Comparison of ENCODE assay signal across 1 cellular context in the genomic region with DNA sequence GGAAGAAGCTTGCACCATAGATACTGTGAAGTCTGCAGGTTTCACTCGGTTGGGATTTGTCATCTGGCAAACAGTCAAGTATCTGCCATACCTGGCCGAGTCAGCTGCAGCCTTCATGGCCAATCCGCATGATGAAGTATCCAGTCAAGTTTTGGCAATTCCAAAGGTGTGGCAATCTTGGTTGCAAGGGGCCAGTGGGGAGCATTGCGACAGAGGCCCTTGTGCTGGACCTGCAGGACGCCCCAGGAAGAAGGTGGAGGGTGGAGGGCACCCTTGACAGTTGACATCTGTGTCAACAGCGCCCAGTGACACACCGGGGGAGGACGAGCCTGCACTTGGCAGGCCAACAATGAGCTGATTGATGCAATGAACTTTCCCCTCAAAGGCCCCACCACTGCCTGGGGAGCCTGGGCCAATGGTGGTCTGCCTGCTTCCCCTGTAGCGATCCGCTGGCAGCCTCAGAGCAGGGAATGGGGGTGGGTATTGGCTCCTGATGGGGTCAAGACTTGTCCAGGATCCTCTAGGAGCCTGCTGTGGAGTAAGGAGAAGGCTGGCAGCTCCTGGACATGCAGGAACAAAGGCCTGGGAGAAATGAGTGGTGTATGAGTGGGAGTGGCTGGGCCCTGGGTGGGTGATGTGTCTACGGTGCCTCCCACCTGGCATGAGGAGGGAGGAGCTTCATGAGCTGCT.
TF ChIP-seq lines count a peak whose summit lies in the region.

No MANE protein-coding gene starts in this region.

TF ChIP-seq in HepG2, 621 proteins besides CTCF, POLR2A, EP300 and RAD21 (continued from another document and continues in another):
- TF ChIP-seq SNAPC2 (CRISPR knock-in tag; IDR thresholded peaks at IDR 0.05) (0 out of 2 replicates have a peak, but pooled peaks have one; percentile 82), CHD4 (IDR thresholded peaks at IDR 0.05; ENCODE audit: borderline replicate concordance, low read length) (no peak), CEBPZ (IDR thresholded peaks at IDR 0.05; ENCODE audit: low read length) (no peak), AHR (CRISPR knock-in tag; IDR thresholded peaks at IDR 0.05) (peak; percentile 83), PRPF4 (IDR thresholded peaks at IDR 0.05; ENCODE audit: low read depth, low read length, poor library complexity, severe bottlenecking) (no peak), GATA4 (IDR thresholded peaks at IDR 0.05; ENCODE audit: borderline replicate concordance, low read depth) (peak; percentile 23; the same call in 1 of the 2 replicates), ZNF496 (CRISPR knock-in tag; IDR thresholded peaks at IDR 0.05; ENCODE audit: insufficient replicate concordance) (no peak), ZNF614 (CRISPR knock-in tag; IDR thresholded peaks at IDR 0.05; ENCODE audit: borderline replicate concordance) (peak; percentile 96), TAF15 (IDR thresholded peaks at IDR 0.05; ENCODE audit: low read depth, low read length, poor library complexity, severe bottlenecking) (peak; percentile 43), ZNF781 (CRISPR knock-in tag; IDR thresholded peaks at IDR 0.05; ENCODE audit: borderline replicate concordance, not compliant biosample characterization) (no peak), MED8 (CRISPR knock-in tag; IDR thresholded peaks at IDR 0.05; ENCODE audit: insufficient replicate concordance) (peak; percentile 82), ZFP37 (CRISPR knock-in tag; IDR thresholded peaks at IDR 0.05; ENCODE audit: borderline replicate concordance) (no peak), ZNF770 (CRISPR knock-in tag; IDR thresholded peaks at IDR 0.05) (0 out of 2 replicates have a peak, but pooled peaks have one; percentile 33), ELF4 (CRISPR knock-in tag; IDR thresholded peaks at IDR 0.05; ENCODE audit: borderline replicate concordance) (no peak), ZNF766 (CRISPR knock-in tag; IDR thresholded peaks at IDR 0.05; ENCODE audit: borderline replicate concordance) (no peak), ZFP90 (CRISPR knock-in tag; IDR thresholded peaks at IDR 0.05; ENCODE audit: borderline replicate concordance) (0 out of 2 replicates have a peak, but pooled peaks have one; percentile 50), ZSCAN12 (CRISPR knock-in tag; IDR thresholded peaks at IDR 0.05) (no peak), DNMT3B (CRISPR knock-in tag; conservative IDR thresholded peaks at IDR 0.05) (0 out of 2 replicates have a peak, but pooled peaks have one; percentile 82), MTERF4 (CRISPR knock-in tag; IDR thresholded peaks at IDR 0.05) (peak; percentile 30; the same call in 1 of the 2 replicates), MIER3 (CRISPR knock-in tag; IDR thresholded peaks at IDR 0.05; ENCODE audit: borderline replicate concordance) (peak; percentile 96), ZNF510 (CRISPR knock-in tag; IDR thresholded peaks at IDR 0.05; ENCODE audit: low read depth) (no peak), STAG1 (CRISPR knock-in tag; IDR thresholded peaks at IDR 0.05) (peak; percentile 15; the same call in 1 of the 2 replicates), ZNF234 (CRISPR knock-in tag; conservative IDR thresholded peaks at IDR 0.05) (no peak), ARNTL (CRISPR knock-in tag; IDR thresholded peaks at IDR 0.05) (no peak; the same call in none of the 2 replicates), E2F2 (CRISPR knock-in tag; IDR thresholded peaks at IDR 0.05; ENCODE audit: borderline replicate concordance) (no peak), ZNF138 (CRISPR knock-in tag; IDR thresholded peaks at IDR 0.05; ENCODE audit: low read depth) (no peak), MXD4 (CRISPR knock-in tag; IDR thresholded peaks at IDR 0.05) (0 out of 2 replicates have a peak, but pooled peaks have one; percentile 45), NR2F2 (IDR thresholded peaks at IDR 0.05; ENCODE audit: borderline replicate concordance, low read depth) (peak; percentile 87; the same call in 1 of the 2 replicates), CHCHD3 (CRISPR knock-in tag; IDR thresholded peaks at IDR 0.05) (no peak), CENPT (CRISPR knock-in tag; IDR thresholded peaks at IDR 0.05; ENCODE audit: low read depth) (no peak; the same call in 1 of the 2 replicates), ZNF615 (CRISPR knock-in tag; IDR thresholded peaks at IDR 0.05; ENCODE audit: borderline replicate concordance) (no peak), ATF3 (CRISPR knock-in tag; IDR thresholded peaks at IDR 0.05) (peak; percentile 84), SALL2 (CRISPR knock-in tag; IDR thresholded peaks at IDR 0.05) (peak; percentile 27), BRF2 (CRISPR knock-in tag; IDR thresholded peaks at IDR 0.05) (peak; percentile 41; the same call in 1 of the 2 replicates), NFKBIZ (CRISPR knock-in tag; IDR thresholded peaks at IDR 0.05) (peak; percentile 90; the same call in 1 of the 2 replicates), XRCC5 (optimal IDR thresholded peaks at IDR 0.05; ENCODE audit: low read length) (peak; percentile 59), ZNF850 (CRISPR knock-in tag; conservative IDR thresholded peaks at IDR 0.05) (no peak), KLF15 (CRISPR knock-in tag; IDR thresholded peaks at IDR 0.05; ENCODE audit: borderline replicate concordance) (peak; percentile 19; the same call in 1 of the 2 replicates), ZNF329 (CRISPR knock-in tag; IDR thresholded peaks at IDR 0.05; ENCODE audit: low read depth) (0 out of 2 replicates have a peak, but pooled peaks have one; percentile 66), KDM2A (CRISPR knock-in tag; IDR thresholded peaks at IDR 0.05; ENCODE audit: borderline replicate concordance, low read depth) (peak; percentile 82; the same call in 1 of the 2 replicates), ZNF350 (CRISPR knock-in tag; IDR thresholded peaks at IDR 0.05; ENCODE audit: borderline replicate concordance, low read depth) (peak; percentile 87), MAFK (conservative IDR thresholded peaks at IDR 0.05 in 1 of 2, IDR thresholded peaks at IDR 0.05 in 1 of 2; ENCODE audit: low read length in 2 of 2) (no peak), SPEN (CRISPR knock-in tag; IDR thresholded peaks at IDR 0.05; ENCODE audit: low read depth) (peak; percentile 71)
- TF ChIP-seq, protein P1, sequence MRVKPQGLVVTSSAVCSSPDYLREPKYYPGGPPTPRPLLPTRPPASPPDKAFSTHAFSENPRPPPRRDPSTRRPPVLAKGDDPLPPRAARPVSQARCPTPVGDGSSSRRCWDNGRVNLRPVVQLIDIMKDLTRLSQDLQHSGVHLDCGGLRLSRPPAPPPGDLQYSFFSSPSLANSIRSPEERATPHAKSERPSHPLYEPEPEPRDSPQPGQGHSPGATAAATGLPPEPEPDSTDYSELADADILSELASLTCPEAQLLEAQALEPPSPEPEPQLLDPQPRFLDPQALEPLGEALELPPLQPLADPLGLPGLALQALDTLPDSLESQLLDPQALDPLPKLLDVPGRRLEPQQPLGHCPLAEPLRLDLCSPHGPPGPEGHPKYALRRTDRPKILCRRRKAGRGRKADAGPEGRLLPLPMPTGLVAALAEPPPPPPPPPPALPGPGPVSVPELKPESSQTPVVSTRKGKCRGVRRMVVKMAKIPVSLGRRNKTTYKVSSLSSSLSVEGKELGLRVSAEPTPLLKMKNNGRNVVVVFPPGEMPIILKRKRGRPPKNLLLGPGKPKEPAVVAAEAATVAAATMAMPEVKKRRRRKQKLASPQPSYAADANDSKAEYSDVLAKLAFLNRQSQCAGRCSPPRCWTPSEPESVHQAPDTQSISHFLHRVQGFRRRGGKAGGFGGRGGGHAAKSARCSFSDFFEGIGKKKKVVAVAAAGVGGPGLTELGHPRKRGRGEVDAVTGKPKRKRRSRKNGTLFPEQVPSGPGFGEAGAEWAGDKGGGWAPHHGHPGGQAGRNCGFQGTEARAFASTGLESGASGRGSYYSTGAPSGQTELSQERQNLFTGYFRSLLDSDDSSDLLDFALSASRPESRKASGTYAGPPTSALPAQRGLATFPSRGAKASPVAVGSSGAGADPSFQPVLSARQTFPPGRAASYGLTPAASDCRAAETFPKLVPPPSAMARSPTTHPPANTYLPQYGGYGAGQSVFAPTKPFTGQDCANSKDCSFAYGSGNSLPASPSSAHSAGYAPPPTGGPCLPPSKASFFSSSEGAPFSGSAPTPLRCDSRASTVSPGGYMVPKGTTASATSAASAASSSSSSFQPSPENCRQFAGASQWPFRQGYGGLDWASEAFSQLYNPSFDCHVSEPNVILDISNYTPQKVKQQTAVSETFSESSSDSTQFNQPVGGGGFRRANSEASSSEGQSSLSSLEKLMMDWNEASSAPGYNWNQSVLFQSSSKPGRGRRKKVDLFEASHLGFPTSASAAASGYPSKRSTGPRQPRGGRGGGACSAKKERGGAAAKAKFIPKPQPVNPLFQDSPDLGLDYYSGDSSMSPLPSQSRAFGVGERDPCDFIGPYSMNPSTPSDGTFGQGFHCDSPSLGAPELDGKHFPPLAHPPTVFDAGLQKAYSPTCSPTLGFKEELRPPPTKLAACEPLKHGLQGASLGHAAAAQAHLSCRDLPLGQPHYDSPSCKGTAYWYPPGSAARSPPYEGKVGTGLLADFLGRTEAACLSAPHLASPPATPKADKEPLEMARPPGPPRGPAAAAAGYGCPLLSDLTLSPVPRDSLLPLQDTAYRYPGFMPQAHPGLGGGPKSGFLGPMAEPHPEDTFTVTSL (CRISPR knock-in tag; IDR thresholded peaks at IDR 0.05; ENCODE audit: borderline replicate concordance) = peak; percentile 81
- TF ChIP-seq, protein P2, sequence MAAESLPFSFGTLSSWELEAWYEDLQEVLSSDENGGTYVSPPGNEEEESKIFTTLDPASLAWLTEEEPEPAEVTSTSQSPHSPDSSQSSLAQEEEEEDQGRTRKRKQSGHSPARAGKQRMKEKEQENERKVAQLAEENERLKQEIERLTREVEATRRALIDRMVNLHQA (CRISPR knock-in tag; IDR thresholded peaks at IDR 0.05) = no peak
- TF ChIP-seq, protein P3, sequence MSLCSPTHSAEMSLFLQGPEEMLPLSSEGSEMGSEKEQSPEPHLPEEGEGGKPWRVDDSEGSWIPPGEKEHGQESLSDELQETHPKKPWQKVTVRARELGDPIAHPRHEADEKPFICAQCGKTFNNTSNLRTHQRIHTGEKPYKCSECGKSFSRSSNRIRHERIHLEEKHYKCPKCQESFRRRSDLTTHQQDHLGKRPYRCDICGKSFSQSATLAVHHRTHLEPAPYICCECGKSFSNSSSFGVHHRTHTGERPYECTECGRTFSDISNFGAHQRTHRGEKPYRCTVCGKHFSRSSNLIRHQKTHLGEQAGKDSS (CRISPR knock-in tag; IDR thresholded peaks at IDR 0.05; ENCODE audit: borderline replicate concordance, low read depth) = no peak; the same call in 1 of the 2 replicates
